In genomic region chr9:137778914-137779313, GRCh38 we compare ENCODE assay signal across 17 cellular contexts.
"Had no signal": no experiment of that assay in that cellular context is flagged by ENCODE, and none has a peak within 500 bp of the region (broad histone marks: within the 10 kb centered on the region; RNA-seq: fewer than 3 reads in every experiment).

No MANE protein-coding gene starts in this region.

- ATAC-seq: esophagus mucosa, gastroesophageal sphincter, heart left ventricle, right lobe of liver had no signal

- DNase-seq: activated CD4-positive, alpha-beta T cell treated with anti-CD3 and anti-CD28 coated beads for 1 hour; activated CD8-positive, alpha-beta memory T cell treated with anti-CD3 and anti-CD28 coated beads for 24 hours; activated CD8-positive, alpha-beta memory T cell treated with anti-CD3 and anti-CD28 coated beads, Interleukin-2, amount 50 U/mL, for 48 hours; activated naive CD4-positive, alpha-beta T cell treated with Interleukin-2 at 50 U/mL for 16 hours; effector CD8-positive, alpha-beta T cell; heart left ventricle; left ventricle myocardium inferior; mammary epithelial cell; right lobe of liver; small intestine; stimulated activated CD4-positive, alpha-beta T cell treated with anti-CD3 and anti-CD28 coated beads, Interleukin-4, amount 100 ng/mL, for 24 hours; stimulated activated naive CD4-positive, alpha-beta T cell; T-helper 2 cell; transverse colon had no signal

- H3K4me1 Mint-ChIP-seq: neural progenitor cell had no signal

- H3K9me3 Mint-ChIP-seq: neural progenitor cell had no signal

- H3K4me3 Mint-ChIP-seq: neural progenitor cell had no signal

- H3K27ac Mint-ChIP-seq: neural progenitor cell had no signal
